Comparison of ENCODE assay signal across 17 cellular contexts in the genomic region with DNA sequence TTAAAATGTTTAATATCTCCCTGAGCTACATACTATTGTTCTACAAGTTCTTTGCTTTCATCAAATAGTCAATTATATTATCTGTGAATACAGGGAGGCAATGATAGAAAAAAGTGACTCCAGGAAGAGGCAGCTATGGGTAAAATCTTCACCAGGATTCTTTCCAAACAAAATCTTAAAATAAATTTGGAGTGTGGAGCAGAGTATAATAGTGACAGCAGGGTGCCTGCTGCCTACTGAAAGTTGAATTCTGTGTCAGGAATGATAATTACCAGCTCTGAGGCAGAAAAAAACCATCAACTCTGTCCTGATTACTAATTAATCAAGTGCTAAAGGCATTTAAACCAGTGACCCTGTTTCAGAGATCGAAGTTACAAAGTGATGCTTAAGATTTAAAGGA.
A peak's percentile ranks its signal among the peaks of the same experiment; 100 is the strongest.
DNase-seq lines count a peak whose midpoint lies in the region; ATAC-seq and TF ChIP-seq lines count a peak whose summit lies in the region.
"Had no signal": no experiment of that assay in that cellular context is flagged by ENCODE, and none has a peak within 500 bp of the region (broad histone marks: within the 10 kb centered on the region; RNA-seq: fewer than 3 reads in every experiment).

No MANE protein-coding gene starts in this region.

- H3K27me3 ChIP-seq in HUES48 (ENCODE audit: control insufficient read depth, insufficient read depth, low read length) (no peaks in the 10 kb centered on the region), heart right ventricle (no peaks in the 10 kb centered on the region)
- H3K27me3 ChIP-seq: Peyer's patch had no signal

- intact Hi-C loops in heart right ventricle (cut with DNase I): no loop called here

- no peak overlapping the region for H3K4me3 ChIP-seq in HUES48 (ENCODE audit: low read depth, low read length)
- no peak overlapping the region for H3K4me3 ChIP-seq in heart right ventricle
- H3K4me3 ChIP-seq: Peyer's patch had no signal

- no peak overlapping the region for H3K9ac ChIP-seq in HUES48 (ENCODE audit: low read depth, low read length)
- H3K9ac ChIP-seq: SK-N-SH had no signal

- DNase-seq in Ammon's horn (ENCODE audit: low spot score) (peak; percentile 33), cerebellum (ENCODE audit: low spot score) (peak; percentile 41), pons (ENCODE audit: low spot score) (peak; percentile 36), SHP77 treated with DMSO at 0.1 percent for 48 hours (lab: John Stamatoyannopoulos, UW) (no peak), heart right ventricle (no peak)
- DNase-seq in stimulated activated CD4-positive, alpha-beta T cell treated with anti-CD3 and anti-CD28 coated beads, Interleukin-4, amount 100 ng/mL, for 4 hours: no peak
- DNase-seq: ACHN, AML-193, Caco-2, DMS53, HFFc6, NCI-H1092, NCI-H510A treated with DMSO at 0.1 percent for 48 hours, Peyer's patch, SK-N-SH had no signal

- H3K9me3 ChIP-seq in HUES48 (ENCODE audit: control insufficient read depth, insufficient read depth, low read length) (no peaks in the 10 kb centered on the region), heart right ventricle (no peaks in the 10 kb centered on the region)
- H3K9me3 ChIP-seq: Caco-2, Peyer's patch, SK-N-SH had no signal

- 42 to 50% methylated on average over 1 of the region's 1 CpG for WGBS in heart right ventricle, 2 donors

- H3K4me1 ChIP-seq in HUES48 (ENCODE audit: control insufficient read depth, insufficient read depth, low read length) (peaks cover 36% of the 10 kb centered on the region), heart right ventricle (no peaks in the 10 kb centered on the region)
- H3K4me1 ChIP-seq: Peyer's patch had no signal

- H3K27ac ChIP-seq in HUES48 (ENCODE audit: low read depth, low read length): peak overlapping the region; percentile 17
- no peak overlapping the region for H3K27ac ChIP-seq in heart right ventricle
- H3K27ac ChIP-seq: Peyer's patch had no signal

- no peak for ATAC-seq in heart right ventricle
- ATAC-seq: Right ventricle myocardium inferior had no signal

- no peaks in the 10 kb centered on the region for H3K36me3 ChIP-seq in HUES48 (ENCODE audit: control insufficient read depth, insufficient read depth, low read length)
- no peaks in the 10 kb centered on the region for H3K36me3 ChIP-seq in heart right ventricle
- H3K36me3 ChIP-seq: Peyer's patch had no signal

- TF ChIP-seq CTCF in heart right ventricle (IDR thresholded peaks at IDR 0.05): no peak

Comparison
In these comparisons a context has a peak if more than half of its experiments do, and no peak if none do; other contexts are left out.
1. DNase-seq: peak in Ammon's horn (single experiment), cerebellum (single experiment) and pons (single experiment); none in SHP77 treated with DMSO at 0.1 percent for 48 hours (single experiment), stimulated activated CD4-positive, alpha-beta T cell treated with anti-CD3 and anti-CD28 coated beads, Interleukin-4, amount 100 ng/mL, for 4 hours (0 of 2) and heart right ventricle (0 of 2).